ENCODE assay signal across 8 cellular contexts in the genomic region with DNA sequence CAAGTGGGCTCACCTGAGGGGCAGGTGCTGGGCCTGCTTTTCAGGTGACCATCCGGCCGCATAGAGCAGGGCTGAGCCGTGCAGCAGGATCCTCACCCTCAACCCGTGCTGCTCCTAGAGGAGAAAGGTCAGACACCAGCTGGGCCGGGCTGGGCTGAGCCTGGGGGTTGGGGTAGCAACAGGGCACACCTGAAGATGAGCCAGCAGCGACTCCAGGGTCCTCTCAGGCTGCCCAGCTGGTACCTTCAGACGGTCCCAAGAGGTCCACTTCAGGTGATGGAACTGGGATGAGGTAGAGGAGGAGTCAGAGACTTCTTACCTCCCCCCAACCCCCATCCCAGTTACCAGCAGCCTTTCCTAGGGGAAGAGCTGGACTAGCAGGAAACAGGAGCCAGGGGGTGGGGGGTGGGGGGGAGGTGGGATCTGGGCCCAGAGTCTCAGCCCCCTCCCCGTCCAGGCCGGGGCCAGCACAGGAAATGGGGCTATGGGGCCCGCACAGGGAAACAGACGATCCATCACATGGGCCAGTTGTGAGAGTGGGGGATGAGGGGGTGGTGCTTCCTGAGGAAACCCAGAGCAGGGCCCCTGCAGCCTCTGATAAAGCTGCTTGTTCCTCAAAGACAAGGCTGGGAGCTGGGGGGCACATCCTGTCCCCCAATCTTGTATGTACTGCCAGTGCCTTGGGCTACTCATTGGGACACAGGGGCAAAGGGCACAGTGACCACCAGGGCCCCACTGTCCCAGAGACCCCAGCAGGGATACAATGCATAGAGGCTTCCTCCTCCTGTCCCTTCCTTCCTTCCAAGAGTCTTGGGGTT. TPM values are rescaled to one million over a fixed set of nuclear protein-coding genes. Genes with fewer than 3 reads are reported as not detected.
A peak's percentile ranks its signal among the peaks of the same experiment; 100 is the strongest.
DNase-seq lines count a peak whose midpoint lies in the region; ATAC-seq and TF ChIP-seq lines count a peak whose summit lies in the region.

No MANE protein-coding gene starts in this region.

- H3K27me3 ChIP-seq in gastrocnemius medialis, result no peaks in the 10 kb centered on the region
- peaks cover 6% of the 10 kb centered on the region; the same call in 1 of the 2 replicates for H3K27me3 ChIP-seq in MM.1S (replicated peaks; ENCODE audit: insufficient read depth, low read length)

- in situ Hi-C loops in gastrocnemius medialis (cut with MboI; ENCODE audit: low sequenced_read_pairs in 4 of 4) (loop anchor here in 1 of 4 donors (5.0 kb wide), 1 partner anchor 36 kb away; no protein-coding TSS in a partner anchor), GM13977 (cut with MboI; ENCODE audit: low pct_unique_long_range_greater_than_20kb, low sequenced_read_pairs, unreplicated experiment) (no loop called here)

- no peaks in the 10 kb centered on the region for H4K20me1 ChIP-seq in MM.1S (ENCODE audit: insufficient read depth, low read length)

- no peak overlapping the region for H3K4me2 ChIP-seq in MM.1S (ENCODE audit: low read depth, low read length)

- peak overlapping the region; percentile 98 for H3K27ac ChIP-seq in RWPE1
- H3K27ac ChIP-seq in gastrocnemius medialis, result peak overlapping the region; percentile 89 to 97 (median 93)
- H3K27ac ChIP-seq in MM.1S (ENCODE audit: low read length), result no peak overlapping the region

- H3K9ac ChIP-seq in MM.1S (ENCODE audit: low read length), result no peak overlapping the region

- no peak for TF ChIP-seq POLR2A in gastrocnemius medialis (IDR thresholded peaks at IDR 0.05)

- no peaks in the 10 kb centered on the region for H3K9me2 ChIP-seq in MM.1S (replicated peaks; ENCODE audit: insufficient read depth, low read length)

- CTCF ChIA-PET in RWPE1 (lab: Yijun Ruan, JAX), result interaction anchor here (0.6 to 0.9 kb wide), 3 partner anchors 33 to 130 kb away, joined by 3 to 9 read pairs (median 4); no protein-coding TSS in a partner anchor

- ATAC-seq in gastrocnemius medialis (no peak), GM18907 (IDR thresholded peaks at IDR 0.05; ENCODE audit: unreplicated experiment) (no peak)

- intact Hi-C loops in gastrocnemius medialis (cut with DNase I; ENCODE audit: low total_unique reads), result loop anchor here (1.0 kb wide), 1 partner anchor 20 kb away; a partner anchor contains a TSS

- H3K36me3 ChIP-seq in gastrocnemius medialis (no peaks in the 10 kb centered on the region), MM.1S (replicated peaks; ENCODE audit: insufficient read depth, low read length) (no peaks in the 10 kb centered on the region)

- no peaks in the 10 kb centered on the region for H3K9me3 ChIP-seq in gastrocnemius medialis
- H3K9me3 ChIP-seq in MM.1S (replicated peaks; ENCODE audit: insufficient read depth, low read length), result no peaks in the 10 kb centered on the region

- H3K4me1 ChIP-seq in gastrocnemius medialis (peaks cover 40 to 45% of the 10 kb centered on the region in 2 donors), MM.1S (ENCODE audit: low read length) (no peaks in the 10 kb centered on the region)

- H3K79me2 ChIP-seq in MM.1S (ENCODE audit: low read length), result no peaks in the 10 kb centered on the region

- peak overlapping the region; percentile 46 for H3K4me3 ChIP-seq in GM12875 (ENCODE audit: low read depth, low read length)
- peak overlapping the region in 3 of 4 donors; percentile 10 to 34 (median 27) for H3K4me3 ChIP-seq in gastrocnemius medialis
- no peak overlapping the region for H3K4me3 ChIP-seq in MM.1S (ENCODE audit: low read length)

- no peak for DNase-seq in RWPE1 (ENCODE audit: low spot score)
- DNase-seq in globus pallidus (ENCODE audit: low spot score), result peak; percentile 58
- DNase-seq in gastrocnemius medialis, result no peak
- no peak for DNase-seq in NCI-H1436 (lab: John Stamatoyannopoulos, UW)
- no peak for DNase-seq in MM.1S
- DNase-seq in GM13977 (ENCODE audit: low spot score), result no peak

- H2AFZ ChIP-seq in MM.1S (ENCODE audit: low read length), result no peak overlapping the region

- H3F3A ChIP-seq in MM.1S (ENCODE audit: insufficient read depth, low read length), result no peaks in the 10 kb centered on the region

- POLR2A ChIA-PET in RWPE1 (lab: Yijun Ruan, JAX; ENCODE audit: low non-redundant PET), result no interaction called here

- TF ChIP-seq CTCF in GM12875 (IDR thresholded peaks at IDR 0.05; ENCODE audit: borderline replicate concordance, insufficient read depth, low read depth, low read length) (no peak), RWPE1 (conservative IDR thresholded peaks at IDR 0.05; ENCODE audit: low read depth) (no peak), gastrocnemius medialis (IDR thresholded peaks at IDR 0.05 in 4 of 5, conservative IDR thresholded peaks at IDR 0.05 in 1 of 5) (no peak), MM.1S (IDR thresholded peaks at IDR 0.05; ENCODE audit: low read length) (no peak), GM13977 (IDR thresholded peaks at IDR 0.05; ENCODE audit: extremely low read depth, insufficient read depth, missing control alignments) (no peak)

RNA-seq across cellular contexts. Expression of a gene that starts 3.0 kb away (rescaled TPM):
- 10 to 100 TPM in 1 of 4 donors, 1 to 10 TPM in 2, not detected in 1; 1.1 to 10.9 (median 5.2) TPM for total RNA-seq in gastrocnemius medialis

RNA-seq across cellular contexts. Expression of a gene that starts 6.4 kb away (rescaled TPM):
- total RNA-seq in gastrocnemius medialis, result not detected

RNA-seq across cellular contexts. Expression of a gene that starts 7.7 kb away (rescaled TPM):
- 10 to 100 TPM in 1 of 4 donors, 1 to 10 TPM in 3; 3.5 to 16.1 (median 5.1) TPM for total RNA-seq in gastrocnemius medialis

RNA-seq across cellular contexts. Expression of a gene that starts 19.8 kb away (rescaled TPM):
- 10 to 100 TPM; 13.5 to 22.2 (median 19.5) TPM for total RNA-seq in gastrocnemius medialis

RNA-seq across cellular contexts. Expression of a gene that starts 50.3 kb away (rescaled TPM):
- total RNA-seq in gastrocnemius medialis, result 1 to 10 TPM in 3 of 4 donors, under 1 TPM in 1; 0.36 to 4.2 (median 1.1) TPM
